In genomic region chr2:238320246-238320647, GRCh38 we compare ENCODE assay signal across 8 cellular contexts. TPM values are rescaled to one million over a fixed set of nuclear protein-coding genes. Genes with fewer than 3 reads are reported as not detected.
DNase-seq lines count a peak whose midpoint lies in the region; ATAC-seq and TF ChIP-seq lines count a peak whose summit lies in the region.

A gene with protein sequence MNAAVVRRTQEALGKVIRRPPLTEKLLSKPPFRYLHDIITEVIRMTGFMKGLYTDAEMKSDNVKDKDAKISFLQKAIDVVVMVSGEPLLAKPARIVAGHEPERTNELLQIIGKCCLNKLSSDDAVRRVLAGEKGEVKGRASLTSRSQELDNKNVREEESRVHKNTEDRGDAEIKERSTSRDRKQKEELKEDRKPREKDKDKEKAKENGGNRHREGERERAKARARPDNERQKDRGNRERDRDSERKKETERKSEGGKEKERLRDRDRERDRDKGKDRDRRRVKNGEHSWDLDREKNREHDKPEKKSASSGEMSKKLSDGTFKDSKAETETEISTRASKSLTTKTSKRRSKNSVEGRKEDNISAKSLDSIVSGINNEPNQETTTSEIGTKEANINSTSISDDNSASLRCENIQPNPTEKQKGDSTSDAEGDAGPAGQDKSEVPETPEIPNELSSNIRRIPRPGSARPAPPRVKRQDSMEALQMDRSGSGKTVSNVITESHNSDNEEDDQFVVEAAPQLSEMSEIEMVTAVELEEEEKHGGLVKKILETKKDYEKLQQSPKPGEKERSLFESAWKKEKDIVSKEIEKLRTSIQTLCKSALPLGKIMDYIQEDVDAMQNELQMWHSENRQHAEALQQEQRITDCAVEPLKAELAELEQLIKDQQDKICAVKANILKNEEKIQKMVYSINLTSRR (plus strand): TSS chr2:238320518. CDS start chr2:238320663, 145 bp downstream.

- intact Hi-C loops in activated CD8-positive, alpha-beta T cell treated with anti-CD3 and anti-CD28 coated beads for 36 hours (cut with micrococcal nuclease), result no loop called here

- H3K27ac Mint-ChIP-seq in activated CD8-positive, alpha-beta T cell treated with anti-CD3 and anti-CD28 coated beads for 36 hours, result no peak within 1 kb of the TSS

- H3K36me3 Mint-ChIP-seq in activated CD8-positive, alpha-beta T cell treated with anti-CD3 and anti-CD28 coated beads for 36 hours (ENCODE audit: low read depth), result no peaks in the 10 kb centered on the region

- POLR2A ChIA-PET in BJ (lab: Charles Lee), result no interaction called here
- POLR2A ChIA-PET in activated CD8-positive, alpha-beta T cell treated with anti-CD3 and anti-CD28 coated beads for 36 hours (lab: Charles Lee), result interaction anchor here (1.5 kb wide), 1 partner anchor 28 kb away, joined by 4 read pairs; no protein-coding TSS in a partner anchor

- H3K4me1 ChIP-seq in ectodermal cell (ENCODE audit: control insufficient read depth, insufficient read depth, low read length) (peaks cover 9% of the 10 kb centered on the region), lung (ENCODE audit: control insufficient read depth in 2 of 2, insufficient read depth in 2 of 2, low read length in 2 of 2) (peaks cover 5 to 10% of the 10 kb centered on the region in 2 donors)

- H3K36me3 ChIP-seq in BJ (ENCODE audit: control insufficient read depth, insufficient read depth, low read length) (peaks cover 3% of the 10 kb centered on the region; the same call in 1 of the 2 replicates), ectodermal cell (ENCODE audit: control insufficient read depth, insufficient read depth, low read length) (no peaks in the 10 kb centered on the region), lung (ENCODE audit: control insufficient read depth in 2 of 2, insufficient read depth in 2 of 2, low read length in 2 of 2) (no peaks in the 10 kb centered on the region)

- no peaks in the 10 kb centered on the region for H3K9me3 Mint-ChIP-seq in activated CD8-positive, alpha-beta T cell treated with anti-CD3 and anti-CD28 coated beads for 36 hours

- CTCF ChIA-PET in BJ (lab: Yijun Ruan, JAX), result no interaction called here
- CTCF ChIA-PET in activated CD8-positive, alpha-beta T cell treated with anti-CD3 and anti-CD28 coated beads for 36 hours (lab: Charles Lee), result no interaction called here

- H3K9me3 ChIP-seq in ectodermal cell (ENCODE audit: control insufficient read depth, low read length), result no peaks in the 10 kb centered on the region
- H3K9me3 ChIP-seq in lung (ENCODE audit: control insufficient read depth in 2 of 2, insufficient read depth in 1 of 2, low read length in 1 of 2), result no peaks in the 10 kb centered on the region

- H3K4me1 Mint-ChIP-seq in activated CD8-positive, alpha-beta T cell treated with anti-CD3 and anti-CD28 coated beads for 36 hours (ENCODE audit: low read depth), result peaks cover 13% of the 10 kb centered on the region

- peak; percentile 58 for DNase-seq in BJ (ENCODE audit: low read depth)
- DNase-seq in NCI-H748 treated with DMSO at 0.1 percent for 48 hours (lab: John Stamatoyannopoulos, UW), result peak; percentile 83
- peak; percentile 86 for DNase-seq in activated CD8-positive, alpha-beta T cell treated with anti-CD3 and anti-CD28 coated beads for 36 hours
- peak; percentile 92 for DNase-seq in lung (ENCODE audit: low spot score)
- peak; percentile 64 to 78 (median 71) for DNase-seq in stimulated activated CD4-positive, alpha-beta T cell treated with anti-CD3 and anti-CD28 coated beads, TNF-alpha, amount 100 ng/mL, for 1 hour (ENCODE audit: low read depth in 3 of 3, low spot score in 1 of 3)

- H3K4me3 ChIP-seq in BJ (ENCODE audit: low read depth, low read length) (peak within 1 kb of the TSS; percentile 82), ectodermal cell (ENCODE audit: insufficient read depth, low read depth, low read length) (peak within 1 kb of the TSS; percentile 64), lung (peak within 1 kb of the TSS; percentile 77)

- H3K27ac ChIP-seq in ectodermal cell (ENCODE audit: insufficient read depth, low read depth, low read length, poor library complexity, severe bottlenecking), result no peak within 1 kb of the TSS
- peak within 1 kb of the TSS; percentile 58 to 63 for H3K27ac ChIP-seq in lung (ENCODE audit: low read depth in 1 of 2, low read length in 1 of 2)

- ATAC-seq in GM19351 (IDR thresholded peaks at IDR 0.05; ENCODE audit: unreplicated experiment) (peak; percentile 96), HG03520 (IDR thresholded peaks at IDR 0.05; ENCODE audit: unreplicated experiment) (peak; percentile 96), lung (ENCODE audit: insufficient read depth, low FRiP score) (peak; percentile 97)
- ATAC-seq in activated CD8-positive, alpha-beta T cell treated with anti-CD3 and anti-CD28 coated beads for 36 hours, result peak; percentile 97

- peak within 1 kb of the TSS; percentile 73 for H3K4me3 Mint-ChIP-seq in activated CD8-positive, alpha-beta T cell treated with anti-CD3 and anti-CD28 coated beads for 36 hours

- H3K27me3 Mint-ChIP-seq in activated CD8-positive, alpha-beta T cell treated with anti-CD3 and anti-CD28 coated beads for 36 hours, result no peaks in the 10 kb centered on the region

- H3K27me3 ChIP-seq in BJ (ENCODE audit: control insufficient read depth, insufficient read depth, low read length) (peaks cover 2% of the 10 kb centered on the region; the same call in 1 of the 2 replicates), ectodermal cell (ENCODE audit: control insufficient read depth, insufficient read depth, low read length, poor library complexity, severe bottlenecking) (peaks cover 18% of the 10 kb centered on the region), lung (ENCODE audit: control insufficient read depth, insufficient read depth) (no peaks in the 10 kb centered on the region)

- TF ChIP-seq CTCF in BJ (IDR thresholded peaks at IDR 0.05; ENCODE audit: insufficient read depth, low read depth, low read length), result no peak
- TF ChIP-seq CTCF in activated CD8-positive, alpha-beta T cell treated with anti-CD3 and anti-CD28 coated beads for 36 hours (IDR thresholded peaks at IDR 0.05), result no peak
- no peak for TF ChIP-seq CTCF in lung (IDR thresholded peaks at IDR 0.05; ENCODE audit: control extremely low read depth, extremely low read depth)

- 0 to 1% methylated on average over 58 of the region's 58 CpGs for WGBS in ectodermal cell, 2 experiments
- 1% methylated on average over 35 to 58 of the region's 58 CpGs for WGBS in lung, 2 donors

RNA-seq across cellular contexts. Expression of the gene that starts here (rescaled TPM):
- polyA plus RNA-seq in BJ (2011; rRNA removed), result 4.9 and 5.8 TPM in 2 replicates
- polyA minus RNA-seq in BJ (2011; rRNA and poly(A)+ RNA removed), result 7.4 and 9.6 TPM in 2 replicates
- 1 to 10 TPM; 7.1 to 7.9 TPM for total RNA-seq in activated CD8-positive, alpha-beta T cell treated with anti-CD3 and anti-CD28 coated beads for 36 hours
- 19.0 TPM for polyA plus RNA-seq in ectodermal cell (2013, experiment 1 of 4)
- 15.4 TPM for polyA plus RNA-seq in ectodermal cell (2013, experiment 2 of 4)
- polyA plus RNA-seq in ectodermal cell (2013, experiment 3 of 4), result 12.0 TPM
- polyA plus RNA-seq in ectodermal cell (2013, experiment 4 of 4), result 12.4 TPM
- total RNA-seq in lung, result 10 to 100 TPM; 19.5 to 41.0 TPM
- 10 to 100 TPM in 1 of 2 donors, 1 to 10 TPM in 1; 8.9 to 10.0 TPM for polyA plus RNA-seq in lung
